Comparison of ENCODE assay signal across 10 cellular contexts in the genomic region with DNA sequence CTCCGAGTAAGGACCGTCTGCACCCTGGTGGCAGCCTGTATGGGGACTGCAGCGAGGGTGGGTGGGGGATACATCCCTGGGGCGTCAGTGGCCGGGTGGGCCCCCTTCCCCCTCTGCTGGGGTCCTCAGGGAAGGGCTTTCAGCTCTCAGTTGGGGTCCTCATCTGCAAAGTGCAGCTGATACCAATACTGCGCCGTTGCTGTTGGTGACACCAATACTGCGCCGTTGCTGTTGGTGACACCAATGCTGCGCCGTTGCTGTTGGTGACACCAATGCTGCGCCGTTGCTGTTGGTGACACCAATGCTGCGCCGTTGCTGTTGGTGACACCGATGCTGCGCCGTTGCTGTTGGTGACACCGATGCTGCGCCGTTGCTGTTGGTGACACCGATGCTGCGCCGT. TPM values are rescaled to one million over a fixed set of nuclear protein-coding genes. Genes with fewer than 3 reads are reported as not detected.
"Had no signal": no experiment of that assay in that cellular context is flagged by ENCODE, and none has a peak within 500 bp of the region (broad histone marks: within the 10 kb centered on the region; RNA-seq: fewer than 3 reads in every experiment).

No MANE protein-coding gene starts in this region.

RNA-seq across cellular contexts. Expression of a gene that starts 48.0 kb away (rescaled TPM):
- total RNA-seq: dermis microvascular lymphatic vessel endothelial cell, esophagus mucosa, esophagus squamous epithelium, gastrocnemius medialis, glomerular endothelial cell, left cardiac atrium, left ventricle myocardium superior, lung microvascular endothelial cell, mesenteric fat pad, myocyte had no signal
